8 cellular contexts compared by ENCODE assay signal in genomic region chr1:27575861-27576331, GRCh38. TPM values are rescaled to one million over a fixed set of nuclear protein-coding genes. Genes with fewer than 3 reads are reported as not detected.
DNase-seq lines count a peak whose midpoint lies in the region; ATAC-seq and TF ChIP-seq lines count a peak whose summit lies in the region.

No MANE protein-coding gene starts in this region.

- no peak for TF ChIP-seq POLR2A in heart left ventricle (IDR thresholded peaks at IDR 0.05)

- no peak overlapping the region for H3K27ac Mint-ChIP-seq in stimulated activated naive CD8-positive, alpha-beta T cell treated with anti-CD3 and anti-CD28 coated beads, Interleukin-15, amount 100 ng/mL, for 72 hours

- no peak for DNase-seq in stimulated activated naive CD8-positive, alpha-beta T cell treated with anti-CD3 and anti-CD28 coated beads, Interleukin-15, amount 100 ng/mL, for 72 hours
- no peak for DNase-seq in stimulated activated naive CD8-positive, alpha-beta T cell treated with anti-CD3 and anti-CD28 coated beads, Interleukin-15, Interleukin-2, amounts not matched to agents 100 U/mL and 50 U/mL, for 24 hours
- DNase-seq in heart left ventricle (peak; percentile 85 to 92 (median 88)), posterior vena cava (ENCODE audit: low spot score) (peak; percentile 89)
- no peak for DNase-seq in central memory CD4-positive, alpha-beta T cell

- 4 to 8% (median 4%) methylated on average over 23 to 42 of the region's 42 CpGs for WGBS in heart left ventricle, 4 donors

- H3K4me3 Mint-ChIP-seq in stimulated activated naive CD8-positive, alpha-beta T cell treated with anti-CD3 and anti-CD28 coated beads, Interleukin-15, amount 100 ng/mL, for 72 hours, result peak overlapping the region in 1 of 2 donors; percentile 33

- peaks cover 14% of the 10 kb centered on the region for H3K27me3 Mint-ChIP-seq in stimulated activated naive CD8-positive, alpha-beta T cell treated with anti-CD3 and anti-CD28 coated beads, Interleukin-15, amount 100 ng/mL, for 72 hours

- peaks cover 0 to 9% (median 0%) of the 10 kb centered on the region in 9 donors for H3K27me3 ChIP-seq in heart left ventricle

- H3K4me1 Mint-ChIP-seq in stimulated activated naive CD8-positive, alpha-beta T cell treated with anti-CD3 and anti-CD28 coated beads, Interleukin-15, amount 100 ng/mL, for 72 hours, result peaks cover 48% of the 10 kb centered on the region

- no peaks in the 10 kb centered on the region for H3K9me3 Mint-ChIP-seq in stimulated activated naive CD8-positive, alpha-beta T cell treated with anti-CD3 and anti-CD28 coated beads, Interleukin-15, amount 100 ng/mL, for 72 hours

- peak; percentile 40 for ATAC-seq in stimulated activated naive CD8-positive, alpha-beta T cell treated with anti-CD3 and anti-CD28 coated beads, Interleukin-15, amount 100 ng/mL, for 72 hours
- ATAC-seq in stimulated activated naive CD8-positive, alpha-beta T cell treated with anti-CD3 and anti-CD28 coated beads, Interleukin-15, Interleukin-2, amounts not matched to agents 100 U/mL and 50 U/mL, for 24 hours, result no peak
- ATAC-seq in heart left ventricle, result peak; percentile 73 to 86 (median 82)
- no peak for ATAC-seq in GM18858 (IDR thresholded peaks at IDR 0.05; ENCODE audit: unreplicated experiment)
- no peak for ATAC-seq in HG03139 (IDR thresholded peaks at IDR 0.05; ENCODE audit: unreplicated experiment)

- no peaks in the 10 kb centered on the region for H3K9me3 ChIP-seq in heart left ventricle

- H3K4me3 ChIP-seq in heart left ventricle, result peak overlapping the region; percentile 18 to 62 (median 52)

- H3K36me3 ChIP-seq in heart left ventricle, result no peaks in the 10 kb centered on the region

- intact Hi-C loops in heart left ventricle (cut with DNase I) (loop anchor here in 2 of 10 donors (1.0 to 2.0 kb wide), 2 partner anchors 23 to 27 kb away; no protein-coding TSS in a partner anchor), posterior vena cava (cut with DNase I) (no loop called here)

- TF ChIP-seq CTCF in VCaP (conservative IDR thresholded peaks at IDR 0.05) (0 out of 2 replicates have a peak, but pooled peaks have one; percentile 0), heart left ventricle (IDR thresholded peaks at IDR 0.05) (peak in 8 of 12 donors; percentile 7 to 54 (median 26))

- peak overlapping the region; percentile 98 for H3K27ac ChIP-seq in VCaP
- H3K27ac ChIP-seq in heart left ventricle, result peak overlapping the region; percentile 68 to 99 (median 94)

- H3K4me1 ChIP-seq in heart left ventricle, result peaks cover 38 to 98% (median 80%) of the 10 kb centered on the region in 12 donors

RNA-seq across cellular contexts. Expression of gene AHDC1, which starts 28.0 kb away (rescaled TPM):
- total RNA-seq in heart left ventricle (10 to 100 TPM; 29.2 to 50.2 (median 42.1) TPM), posterior vena cava (10 to 100 TPM; 54.5 to 58.3 TPM)
- 10 to 100 TPM; 25.8 to 48.4 TPM for polyA plus RNA-seq in heart left ventricle

RNA-seq across cellular contexts. Expression of gene FGR, which starts 59.1 kb away (rescaled TPM):
- total RNA-seq in heart left ventricle (10 to 100 TPM in 3 of 9 donors, 1 to 10 TPM in 6; 1.1 to 25.9 (median 3.3) TPM), posterior vena cava (10 to 100 TPM; 21.9 to 22.5 TPM)
- polyA plus RNA-seq in heart left ventricle, result 1 to 10 TPM; 2.8 to 7.2 TPM

Comparison
In these comparisons a context has a peak if more than half of its experiments do, and no peak if none do; other contexts are left out.
1. ATAC-seq: peak in stimulated activated naive CD8-positive, alpha-beta T cell treated with anti-CD3 and anti-CD28 coated beads, Interleukin-15, amount 100 ng/mL, for 72 hours (single experiment) and heart left ventricle (4 of 4); none in stimulated activated naive CD8-positive, alpha-beta T cell treated with anti-CD3 and anti-CD28 coated beads, Interleukin-15, Interleukin-2, amounts not matched to agents 100 U/mL and 50 U/mL, for 24 hours (single experiment), GM18858 (single experiment) and HG03139 (single experiment).
2. DNase-seq: peak in heart left ventricle (5 of 5) and posterior vena cava (single experiment); none in stimulated activated naive CD8-positive, alpha-beta T cell treated with anti-CD3 and anti-CD28 coated beads, Interleukin-15, amount 100 ng/mL, for 72 hours (0 of 2), stimulated activated naive CD8-positive, alpha-beta T cell treated with anti-CD3 and anti-CD28 coated beads, Interleukin-15, Interleukin-2, amounts not matched to agents 100 U/mL and 50 U/mL, for 24 hours (single experiment) and central memory CD4-positive, alpha-beta T cell (single experiment).